Comparison of ENCODE assay signal across 16 cellular contexts in the genomic region with DNA sequence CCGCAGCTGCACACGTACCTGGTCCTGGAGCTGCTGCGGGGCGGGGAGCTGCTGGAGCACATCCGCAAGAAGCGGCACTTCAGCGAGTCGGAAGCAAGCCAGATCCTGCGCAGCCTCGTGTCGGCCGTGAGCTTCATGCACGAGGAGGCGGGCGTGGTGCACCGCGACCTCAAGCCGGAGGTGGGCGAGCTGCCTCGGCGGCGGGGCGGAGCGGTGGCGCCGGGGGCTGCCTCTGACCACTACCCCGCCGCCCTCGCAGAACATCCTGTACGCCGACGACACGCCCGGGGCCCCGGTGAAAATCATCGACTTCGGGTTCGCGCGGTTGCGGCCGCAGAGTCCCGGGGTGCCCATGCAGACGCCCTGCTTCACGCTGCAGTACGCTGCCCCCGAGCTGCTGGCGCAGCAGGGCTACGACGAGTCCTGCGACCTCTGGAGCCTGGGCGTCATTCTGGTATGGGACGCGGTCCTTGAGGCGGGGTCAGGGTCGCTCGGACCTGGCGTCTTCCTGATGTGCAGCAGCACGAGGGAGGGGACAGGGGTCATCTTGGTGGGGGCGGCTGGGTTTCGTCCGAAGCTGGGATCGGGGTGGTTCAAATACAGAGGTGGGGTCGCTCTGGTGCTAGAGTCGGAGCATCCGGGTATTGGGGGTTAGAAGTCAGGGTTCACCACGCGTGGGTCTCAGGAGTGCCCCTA. TPM values are rescaled to one million over a fixed set of nuclear protein-coding genes. Genes with fewer than 3 reads are reported as not detected.
DNase-seq lines count a peak whose midpoint lies in the region; ATAC-seq, FAIRE-seq and TF ChIP-seq lines count a peak whose summit lies in the region.
"Had no signal": no experiment of that assay in that cellular context is flagged by ENCODE, and none has a peak within 500 bp of the region (broad histone marks: within the 10 kb centered on the region; RNA-seq: fewer than 3 reads in every experiment).

No MANE protein-coding gene starts in this region.

- CTCF ChIA-PET in K562 (lab: Yijun Ruan, JAX; ENCODE audit: low intra/inter-chr PET ratio) = no interaction called here

- H3K4me2 ChIP-seq in BLaER1 (peak overlapping the region; percentile 89; the same call in 1 of the 2 replicates), K562 (ENCODE audit: insufficient read depth, low read length) (no peak overlapping the region), neuronal stem cell (ENCODE audit: insufficient read depth, low read length, poor library complexity, severe bottlenecking) (no peak overlapping the region), GM23248 (ENCODE audit: unreplicated experiment) (no peak overlapping the region)

- no TSS peak for BruUV-seq in K562 (replicated peaks; lab: Mats Ljungman, UMichigan)

- no peak overlapping the region for H2BK120ac ChIP-seq in neuronal stem cell (ENCODE audit: low read depth, low read length)

- no peak for TF ChIP-seq POLR2A in K562 (conservative IDR thresholded peaks at IDR 0.05)

- over 99% methylated on average over 13 of the region's 68 CpGs for WGBS in K562 (ENCODE audit: insufficient coverage, low coverage, missing lambda C conversion rate)
- no CpG with 5 or more reads among the region's 68 CpGs for WGBS in neuronal stem cell (ENCODE audit: extremely low coverage in 2 of 2, insufficient read length in 2 of 2, insufficient replicate concordance in 1 of 2), 2 donors
- 92 to 95% methylated on average over 56 to 66 of the region's 68 CpGs for WGBS in GM23248 (ENCODE audit: low coverage in 1 of 2, low lambda C conversion rate in 2 of 2, missing lambda C conversion rate in 2 of 2), 2 experiments

- H3K14ac ChIP-seq in neuronal stem cell (ENCODE audit: low read length) = peak overlapping the region; percentile 8

- no peak overlapping the region for H4K91ac ChIP-seq in neuronal stem cell (ENCODE audit: low read depth, low read length, poor library complexity)

- FAIRE-seq in K562 (lab: Jason Lieb, UNC) = no peak
- FAIRE-seq: GM12891, H54 had no signal

- no peak for TF ChIP-seq EP300 in K562 (IDR thresholded peaks at IDR 0.05; ENCODE audit: low read length)

- H2AFZ ChIP-seq in K562 (ENCODE audit: low read depth, low read length) (no peak overlapping the region), neuronal stem cell (ENCODE audit: low read length) (no peak overlapping the region), GM23248 (no peak overlapping the region)

- H2BK15ac ChIP-seq in neuronal stem cell (ENCODE audit: low read length) = no peak overlapping the region

- H3K79me2 ChIP-seq in K562 (ENCODE audit: control insufficient read depth, insufficient read depth, low read length) (no peaks in the 10 kb centered on the region), GM23248 (ENCODE audit: insufficient read depth) (no peaks in the 10 kb centered on the region)

- H2BK12ac ChIP-seq in neuronal stem cell (ENCODE audit: low read length) = no peak overlapping the region

- DNase-seq in K562 (ENCODE audit: extremely low read depth in 1 of 4, low spot score in 3 of 4) (no peak), neuronal stem cell (ENCODE audit: low spot score) (no peak), SKM-1 (lab: John Stamatoyannopoulos, UW; ENCODE audit: unreplicated experiment) (no peak), GM23248 (no peak)
- DNase-seq: CD4-positive, CD25-positive, alpha-beta regulatory T cell; NCI-H187; NCI-H226; NCI-H526 treated with DMSO at 0.1 percent for 48 hours; NK-92 treated with Interleukin-12 subunit alpha and Interleukin-12 subunit beta, amount 100 ng/mL, for 24 hours; RPMI8226; SIG-M5 had no signal

- no peaks in the 10 kb centered on the region for H3K9me2 ChIP-seq in GM23248 (ENCODE audit: insufficient read depth)

- H3K4me1 ChIP-seq in BLaER1 (peaks cover 59% of the 10 kb centered on the region), K562 (replicated peaks in 1 of 2; ENCODE audit: control insufficient read depth in 2 of 2, insufficient read depth in 2 of 2, low read length in 2 of 2) (peaks cover 0 to 26% of the 10 kb centered on the region in 2 experiments; a peak in 2 of 5 replicates), neuronal stem cell (ENCODE audit: control insufficient read depth in 2 of 2, insufficient read depth in 1 of 2, low read depth in 1 of 2, low read length in 2 of 2) (no peaks in the 10 kb centered on the region), GM23248 (ENCODE audit: insufficient read depth) (peaks cover 5% of the 10 kb centered on the region; the same call in 1 of the 2 replicates)

- H3K9me3 ChIP-seq in BLaER1 = peaks cover 8% of the 10 kb centered on the region
- no peaks in the 10 kb centered on the region; the same call in 1 of the 2 replicates for H3K9me3 ChIP-seq in K562 (replicated peaks; ENCODE audit: control insufficient read depth, insufficient read depth, low read depth, low read length)
- no peaks in the 10 kb centered on the region for H3K9me3 ChIP-seq in neuronal stem cell (replicated peaks in 1 of 2; ENCODE audit: control insufficient read depth in 2 of 2, insufficient read depth in 1 of 2, low read depth in 1 of 2, low read length in 2 of 2)
- H3K9me3 ChIP-seq in GM23248 (ENCODE audit: low read depth) = no peaks in the 10 kb centered on the region

- TF ChIP-seq CTCF in GM12874 (IDR thresholded peaks at IDR 0.05; ENCODE audit: insufficient read depth, low read depth, low read length) = 0 out of 2 replicates have a peak, but pooled peaks have one; percentile 4
- TF ChIP-seq CTCF in K562 (IDR thresholded peaks at IDR 0.05 in 2 of 3, conservative IDR thresholded peaks at IDR 0.05 in 1 of 3; ENCODE audit: insufficient read depth in 2 of 3, low read depth in 1 of 3, low read length in 3 of 3) = 0 out of 6 replicates have a peak, but pooled peaks of 1 of the 3 experiments have one; percentile 1

- H3K4me3 ChIP-seq in BLaER1 = no peak overlapping the region
- H3K4me3 ChIP-seq in K562 = no peak overlapping the region
- no peak overlapping the region for H3K4me3 ChIP-seq in neuronal stem cell (ENCODE audit: low read length in 2 of 2)
- H3K4me3 ChIP-seq in GM23248 = no peak overlapping the region

- H3K27me3 ChIP-seq in BLaER1 (no peaks in the 10 kb centered on the region), K562 (ENCODE audit: control insufficient read depth in 2 of 2, insufficient read depth in 2 of 2, low read length in 2 of 2) (no peaks in the 10 kb centered on the region), neuronal stem cell (ENCODE audit: control insufficient read depth in 3 of 3, insufficient read depth in 3 of 3, low read depth in 1 of 3, low read length in 3 of 3) (no peaks in the 10 kb centered on the region), GM23248 (replicated peaks; ENCODE audit: insufficient read depth) (no peaks in the 10 kb centered on the region)

- no peak overlapping the region for H3K18ac ChIP-seq in neuronal stem cell (ENCODE audit: low read length)

- POLR2A ChIA-PET in K562 (lab: Yijun Ruan, JAX) = interaction anchor here (1.6 kb wide), 1 partner anchor 13 kb away, joined by 5 read pairs; no protein-coding TSS in a partner anchor

- no peak overlapping the region for H3K9ac ChIP-seq in BLaER1
- H3K9ac ChIP-seq in K562 (ENCODE audit: insufficient read depth in 1 of 2, low read depth in 2 of 2, low read length in 2 of 2) = no peak overlapping the region; a peak in 1 of 4 replicates
- H3K9ac ChIP-seq in neuronal stem cell (ENCODE audit: low read depth, low read length, poor library complexity) = no peak overlapping the region
- H3K9ac ChIP-seq in GM23248 = no peak overlapping the region

- TF ChIP-seq RAD21 in K562 (CRISPR knock-in tag; conservative IDR thresholded peaks at IDR 0.05 in 1 of 2, IDR thresholded peaks at IDR 0.05 in 1 of 2) = no peak

- H2BK5ac ChIP-seq in neuronal stem cell (ENCODE audit: low read length) = no peak overlapping the region

- H4K8ac ChIP-seq in neuronal stem cell (ENCODE audit: low read depth, low read length) = no peak overlapping the region

- intact Hi-C loops in K562 (cut with micrococcal nuclease) = no loop called here

- peaks cover 1% of the 10 kb centered on the region for H3K79me1 ChIP-seq in neuronal stem cell (ENCODE audit: low read depth, low read length)

- no peak overlapping the region for H3K4ac ChIP-seq in neuronal stem cell (ENCODE audit: low read length)

- H4K20me1 ChIP-seq in BLaER1 (no peaks in the 10 kb centered on the region), K562 (replicated peaks; ENCODE audit: control insufficient read depth, insufficient read depth, low read length) (no peaks in the 10 kb centered on the region), GM23248 (ENCODE audit: insufficient read depth) (no peaks in the 10 kb centered on the region)

- H3K36me3 ChIP-seq in BLaER1 (peaks cover 61% of the 10 kb centered on the region), K562 (ENCODE audit: control insufficient read depth, insufficient read depth, low read length) (peaks cover 47% of the 10 kb centered on the region; the same call in 2 of the 3 replicates), neuronal stem cell (replicated peaks in 1 of 2; ENCODE audit: control insufficient read depth in 2 of 2, insufficient read depth in 2 of 2, low read length in 2 of 2) (peaks cover 10 to 48% of the 10 kb centered on the region in 2 donors), GM23248 (ENCODE audit: low read depth) (peaks cover 18% of the 10 kb centered on the region; the same call in 1 of the 2 replicates)

- no peak for ATAC-seq in K562
- ATAC-seq in HG03175 (IDR thresholded peaks at IDR 0.05; ENCODE audit: unreplicated experiment) = no peak

- in situ Hi-C loops in K562 (cut with MboI) (no loop called here), GM23248 (cut with MboI) (no loop called here)

- no peak overlapping the region for H3K23ac ChIP-seq in neuronal stem cell (ENCODE audit: low read depth, low read length, poor library complexity)

- peak overlapping the region; percentile 56 for H2AK5ac ChIP-seq in neuronal stem cell (ENCODE audit: low read depth, low read length)

- peaks cover 5% of the 10 kb centered on the region; the same call in 1 of the 2 replicates for H3F3A ChIP-seq in GM23248 (ENCODE audit: insufficient read depth)

- H3K27ac ChIP-seq in BLaER1 (peak overlapping the region; percentile 37; the same call in 1 of the 2 replicates), K562 (ENCODE audit: extremely low read depth, low read depth, low read length) (no peak overlapping the region), neuronal stem cell (replicated peaks; ENCODE audit: low read length) (no peak overlapping the region), GM23248 (no peak overlapping the region)

- no peaks in the 10 kb centered on the region for H3K9me1 ChIP-seq in K562 (ENCODE audit: control insufficient read depth, insufficient read depth, low read length)

RNA-seq across cellular contexts. Expression of a gene that starts 10.6 kb away (rescaled TPM):
- total RNA-seq in K562 (2011; cell fraction: chromatin; rRNA removed; ENCODE audit: low replicate concordance) = 33.5 and 109 TPM in 2 replicates
- total RNA-seq in K562 (2011; cell fraction: nucleolus; rRNA removed) = 69.5 and 71.5 TPM in 2 replicates
- total RNA-seq in K562 (2011; cell fraction: nucleoplasm; rRNA removed) = 35.5 and 40.0 TPM in 2 replicates
- total RNA-seq in K562 (2014; rRNA removed) (19.1 and 23.0 TPM in 2 replicates), K562 (2014; rRNA removed; fragmentation: Illumina TruSeq; extraction: Trizol) (4.5 and 7.2 TPM in 2 replicates), K562 (2015; rRNA removed; fragmentation: Illumina TruSeq; extraction: Trizol) (13.3 and 15.6 TPM in 2 replicates), K562 (2021) (20.4 and 23.8 TPM in 2 replicates)
- polyA plus RNA-seq in K562 (2011; rRNA removed) (9.8 and 12.0 TPM in 2 replicates), K562 (2014; fragmentation: Illumina TruSeq; extraction: Trizol) (6.7 and 10.2 TPM in 2 replicates), K562 (2014; fragmentation: Nextera tagmentation; extraction: Ambion mirVana) (under 1 TPM; 0.15 to 0.27 TPM), K562 (2014; rRNA removed) (16.0 and 17.3 TPM in 2 replicates), GM23248 (2016; fragmentation: Nextera tagmentation; extraction: Ambion mirVana) (12.2 and 13.6 TPM in 2 replicates)
- polyA plus RNA-seq in K562 (2011; cell fraction: cytosol; rRNA removed) = 8.3 and 20.1 TPM in 2 replicates
- polyA plus RNA-seq in K562 (2011; cell fraction: nucleus; rRNA removed) = 42.6 and 76.4 TPM in 2 replicates
- 16.0 and 24.3 TPM in 2 replicates for polyA plus RNA-seq in K562 (2012)
- polyA minus RNA-seq in K562 (2011; rRNA and poly(A)+ RNA removed) = 4.6 and 9.7 TPM in 2 replicates
- polyA minus RNA-seq in K562 (2011; cell fraction: cytosol; rRNA and poly(A)+ RNA removed) = 13.5 and 19.8 TPM in 2 replicates
- polyA minus RNA-seq in K562 (2011; cell fraction: nucleus; rRNA and poly(A)+ RNA removed) = 24.9 and 30.8 TPM in 2 replicates
- polyA plus RNA-seq in neuronal stem cell (2013, experiment 1 of 2) = 5.7 TPM
- polyA plus RNA-seq in neuronal stem cell (2013, experiment 2 of 2) = 5.0 TPM
- 61.0 and 81.8 TPM in 2 replicates for total RNA-seq in GM23248 (2014; rRNA removed; shearing (Covaris generic))

RNA-seq across cellular contexts. Expression of a gene that starts 29.6 kb away (rescaled TPM):
- 6.1 and 13.7 TPM in 2 replicates for total RNA-seq in K562 (2011; cell fraction: chromatin; rRNA removed; ENCODE audit: low replicate concordance)
- total RNA-seq in K562 (2011; cell fraction: nucleolus; rRNA removed) = 8.7 and 12.0 TPM in 2 replicates
- 7.3 and 11.5 TPM in 2 replicates for total RNA-seq in K562 (2011; cell fraction: nucleoplasm; rRNA removed)
- 15.2 and 16.1 TPM in 2 replicates for total RNA-seq in K562 (2014; rRNA removed)
- total RNA-seq in K562 (2014; rRNA removed; fragmentation: Illumina TruSeq; extraction: Trizol) = 2.7 and 4.7 TPM in 2 replicates
- total RNA-seq in K562 (2015; rRNA removed; fragmentation: Illumina TruSeq; extraction: Trizol) = 10.3 and 12.1 TPM in 2 replicates
- total RNA-seq in K562 (2021) = 11.9 and 13.0 TPM in 2 replicates
- 5.2 and 10.7 TPM in 2 replicates for polyA plus RNA-seq in K562 (2011; rRNA removed)
- polyA plus RNA-seq in K562 (2011; cell fraction: cytosol; rRNA removed) = 10.3 and 16.8 TPM in 2 replicates
- polyA plus RNA-seq in K562 (2011; cell fraction: nucleus; rRNA removed) = 13.5 and 14.6 TPM in 2 replicates
- 10.6 and 21.0 TPM in 2 replicates for polyA plus RNA-seq in K562 (2012)
- 7.9 and 13.4 TPM in 2 replicates for polyA plus RNA-seq in K562 (2014; fragmentation: Illumina TruSeq; extraction: Trizol)
- polyA plus RNA-seq in K562 (2014; fragmentation: Nextera tagmentation; extraction: Ambion mirVana) = 1 to 10 TPM in 1 of 2 experiments, under 1 TPM in 1; 0.13 to 1.7 TPM
- polyA plus RNA-seq in K562 (2014; rRNA removed) = 16.3 and 18.1 TPM in 2 replicates
- polyA minus RNA-seq in K562 (2011; rRNA and poly(A)+ RNA removed) = 1.2 and 1.5 TPM in 2 replicates
- 2.2 and 7.0 TPM in 2 replicates for polyA minus RNA-seq in K562 (2011; cell fraction: cytosol; rRNA and poly(A)+ RNA removed)
- polyA minus RNA-seq in K562 (2011; cell fraction: nucleus; rRNA and poly(A)+ RNA removed) = 2.2 and 5.9 TPM in 2 replicates
- polyA plus RNA-seq in neuronal stem cell (2013, experiment 1 of 2) = 4.0 TPM
- 4.5 TPM for polyA plus RNA-seq in neuronal stem cell (2013, experiment 2 of 2)
- total RNA-seq in GM23248 (2014; rRNA removed; shearing (Covaris generic)) = 1.8 TPM in 2 replicates
- 2.6 and 3.1 TPM in 2 replicates for polyA plus RNA-seq in GM23248 (2016; fragmentation: Nextera tagmentation; extraction: Ambion mirVana)

RNA-seq across cellular contexts. Expression of a gene that starts 51.7 kb away (rescaled TPM):
- 9.0 and 17.1 TPM in 2 replicates for total RNA-seq in K562 (2011; cell fraction: chromatin; rRNA removed; ENCODE audit: low replicate concordance)
- 29.9 and 32.4 TPM in 2 replicates for total RNA-seq in K562 (2011; cell fraction: nucleolus; rRNA removed)
- total RNA-seq in K562 (2011; cell fraction: nucleoplasm; rRNA removed) = 24.6 and 37.6 TPM in 2 replicates
- total RNA-seq in K562 (2014; rRNA removed) (252 and 268 TPM in 2 replicates), K562 (2014; rRNA removed; fragmentation: Illumina TruSeq; extraction: Trizol) (73.0 and 93.8 TPM in 2 replicates), K562 (2015; rRNA removed; fragmentation: Illumina TruSeq; extraction: Trizol) (200 and 204 TPM in 2 replicates), K562 (2021) (124 and 154 TPM in 2 replicates)
- polyA plus RNA-seq in K562 (2011; rRNA removed) (224 and 254 TPM in 2 replicates), K562 (2014; fragmentation: Illumina TruSeq; extraction: Trizol) (209 and 212 TPM in 2 replicates), K562 (2014; fragmentation: Nextera tagmentation; extraction: Ambion mirVana) (10 to 100 TPM; 40.8 to 64.2 TPM), K562 (2014; rRNA removed) (327 and 356 TPM in 2 replicates), GM23248 (2016; fragmentation: Nextera tagmentation; extraction: Ambion mirVana) (436 and 451 TPM in 2 replicates)
- 384 and 485 TPM in 2 replicates for polyA plus RNA-seq in K562 (2011; cell fraction: cytosol; rRNA removed)
- polyA plus RNA-seq in K562 (2011; cell fraction: nucleus; rRNA removed) = 86.4 and 132 TPM in 2 replicates
- 288 and 343 TPM in 2 replicates for polyA plus RNA-seq in K562 (2012)
- 63.6 and 63.9 TPM in 2 replicates for polyA minus RNA-seq in K562 (2011; rRNA and poly(A)+ RNA removed)
- polyA minus RNA-seq in K562 (2011; cell fraction: cytosol; rRNA and poly(A)+ RNA removed) = 41.2 and 61.9 TPM in 2 replicates
- polyA minus RNA-seq in K562 (2011; cell fraction: nucleus; rRNA and poly(A)+ RNA removed) = 10.1 and 14.3 TPM in 2 replicates
- polyA plus RNA-seq in neuronal stem cell (2013, experiment 1 of 2) = 142 TPM
- polyA plus RNA-seq in neuronal stem cell (2013, experiment 2 of 2) = 136 TPM
- total RNA-seq in GM23248 (2014; rRNA removed; shearing (Covaris generic)) = 243 and 260 TPM in 2 replicates

RNA-seq across cellular contexts. Expression of a gene that starts 52.2 kb away (rescaled TPM):
- total RNA-seq in K562 (2011; cell fraction: chromatin; rRNA removed; ENCODE audit: low replicate concordance) = 18.1 and 37.2 TPM in 2 replicates
- 57.9 and 58.8 TPM in 2 replicates for total RNA-seq in K562 (2011; cell fraction: nucleolus; rRNA removed)
- total RNA-seq in K562 (2011; cell fraction: nucleoplasm; rRNA removed) = 45.5 and 47.9 TPM in 2 replicates
- total RNA-seq in K562 (2014; rRNA removed) (391 and 444 TPM in 2 replicates), K562 (2014; rRNA removed; fragmentation: Illumina TruSeq; extraction: Trizol) (126 and 162 TPM in 2 replicates), K562 (2015; rRNA removed; fragmentation: Illumina TruSeq; extraction: Trizol) (283 and 300 TPM in 2 replicates), K562 (2021) (274 and 296 TPM in 2 replicates)
- polyA plus RNA-seq in K562 (2011; rRNA removed) (242 and 243 TPM in 2 replicates), K562 (2014; fragmentation: Illumina TruSeq; extraction: Trizol) (266 and 297 TPM in 2 replicates), K562 (2014; fragmentation: Nextera tagmentation; extraction: Ambion mirVana) (100 to 1,000 TPM; 358 to 423 TPM), K562 (2014; rRNA removed) (377 and 449 TPM in 2 replicates), GM23248 (2016; fragmentation: Nextera tagmentation; extraction: Ambion mirVana) (269 and 282 TPM in 2 replicates)
- 309 and 352 TPM in 2 replicates for polyA plus RNA-seq in K562 (2011; cell fraction: cytosol; rRNA removed)
- 114 and 135 TPM in 2 replicates for polyA plus RNA-seq in K562 (2011; cell fraction: nucleus; rRNA removed)
- 219 and 519 TPM in 2 replicates for polyA plus RNA-seq in K562 (2012)
- 48.4 and 49.7 TPM in 2 replicates for polyA minus RNA-seq in K562 (2011; rRNA and poly(A)+ RNA removed)
- polyA minus RNA-seq in K562 (2011; cell fraction: cytosol; rRNA and poly(A)+ RNA removed) = 63.0 and 85.5 TPM in 2 replicates
- polyA minus RNA-seq in K562 (2011; cell fraction: nucleus; rRNA and poly(A)+ RNA removed) = 25.0 and 38.7 TPM in 2 replicates
- polyA plus RNA-seq in neuronal stem cell (2013, experiment 1 of 2) = 529 TPM
- polyA plus RNA-seq in neuronal stem cell (2013, experiment 2 of 2) = 505 TPM
- total RNA-seq in GM23248 (2014; rRNA removed; shearing (Covaris generic)) = 161 and 183 TPM in 2 replicates
